ENCODE assay signal across 34 cellular contexts in genomic region chr12:3531496-3531895, GRCh38. TPM values are rescaled to one million over a fixed set of nuclear protein-coding genes. Genes with fewer than 3 reads are reported as not detected.
"Had no signal": no experiment of that assay in that cellular context is flagged by ENCODE, and none has a peak within 500 bp of the region (broad histone marks: within the 10 kb centered on the region; RNA-seq: fewer than 3 reads in every experiment).

No MANE protein-coding gene starts in this region.

- H3K4me1 ChIP-seq: adrenal gland had no signal

- H3K9me3 ChIP-seq: adrenal gland had no signal

- DNase-seq: activated CD4-positive, alpha-beta memory T cell treated with anti-CD3 and anti-CD28 coated beads, Interleukin-2, amount 10 ng/mL, durations not matched to agents 7 days and 5 days; activated CD4-positive, alpha-beta T cell treated with anti-CD3 and anti-CD28 coated beads for 1 hour; activated CD4-positive, alpha-beta T cell treated with anti-CD3 and anti-CD28 coated beads for 48 hours; activated CD4-positive, CD25-positive, alpha-beta regulatory T cell; activated CD8-positive, alpha-beta memory T cell treated with anti-CD3 and anti-CD28 coated beads for 24 hours; activated CD8-positive, alpha-beta memory T cell treated with anti-CD3 and anti-CD28 coated beads, Interleukin-2, amount 10 ng/mL, durations not matched to agents 7 days and 5 days; activated CD8-positive, alpha-beta memory T cell treated with anti-CD3 and anti-CD28 coated beads, Interleukin-2, amount 50 U/mL, for 48 hours; activated effector memory CD4-positive, alpha-beta T cell treated with Interleukin-2 at 50 U/mL for 16 hours; activated naive CD4-positive, alpha-beta T cell; activated naive CD4-positive, alpha-beta T cell treated with anti-CD3 and anti-CD28 coated beads, Interleukin-2, amount 50 U/mL, for 16 hours; activated naive CD8-positive, alpha-beta T cell treated with anti-CD3 and anti-CD28 coated beads, Interleukin-2, amount 10 ng/mL, durations not matched to agents 7 days and 5 days; activated T-cell treated with anti-CD3 and anti-CD28 coated beads, Interleukin-2, amount 50 U/mL, for 48 hours; Kasumi-1; KG1; MG63; NCI-H1048; NCI-H1105 treated with DMSO at 0.1 percent for 48 hours; NCI-H1436; NCI-H1694; NCI-H1930; NCI-H2081 treated with DMSO at 0.1 percent for 48 hours; NCI-H345; NCI-H524 treated with DMSO at 0.1 percent for 48 hours; SHP77 treated with DMSO at 0.1 percent for 48 hours; T-cell; T-helper 2 cell; T-helper 9 cell had no signal

- H3K36me3 ChIP-seq: adrenal gland, MG63 had no signal

- H3K27ac ChIP-seq: adrenal gland, VCaP had no signal

- ATAC-seq: activated CD8-positive, alpha-beta memory T cell treated with anti-CD3 and anti-CD28 coated beads, Interleukin-2, amount 10 ng/mL, durations not matched to agents 7 days and 5 days; Panc1; SK-N-SH treated with all-trans-retinoic acid at 6 μM for 48 hours; T-cell had no signal

- H3K4me3 ChIP-seq: adrenal gland, MG63 had no signal

- H3K27me3 ChIP-seq: adrenal gland, MG63 had no signal

RNA-seq across cellular contexts. Expression of gene PRMT8, which starts 40.5 kb away (rescaled TPM):
- total RNA-seq: activated CD4-positive, alpha-beta memory T cell treated with anti-CD3 and anti-CD28 coated beads, Interleukin-2, amount 10 ng/mL, durations not matched to agents 7 days and 5 days; activated CD8-positive, alpha-beta memory T cell treated with anti-CD3 and anti-CD28 coated beads, Interleukin-2, amount 10 ng/mL, durations not matched to agents 7 days and 5 days; activated naive CD8-positive, alpha-beta T cell treated with anti-CD3 and anti-CD28 coated beads, Interleukin-2, amount 10 ng/mL, durations not matched to agents 7 days and 5 days; adrenal gland; NCI-H460; RPMI7951; SK-MEL-5; T-cell had no signal
